15 cellular contexts compared by ENCODE assay signal in the genomic region with DNA sequence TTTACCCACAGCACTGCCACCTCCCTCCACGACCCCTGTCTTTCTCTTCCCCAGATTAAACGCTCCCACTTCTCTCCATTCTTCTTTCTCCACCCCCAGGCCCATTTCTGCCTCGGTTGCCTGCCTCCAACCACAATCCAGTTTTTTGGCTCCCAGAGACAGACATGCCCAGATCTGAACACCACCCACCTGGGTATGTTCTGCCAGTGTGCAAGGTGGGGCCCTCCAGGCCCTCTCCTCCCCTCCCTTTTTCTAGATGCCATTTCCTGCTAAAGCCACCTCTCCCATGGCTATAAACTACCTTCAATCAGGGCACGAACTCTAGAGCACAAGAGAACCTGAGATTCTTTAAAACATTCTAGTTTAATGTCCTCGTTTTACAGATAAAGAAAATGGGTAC.
DNase-seq lines count a peak whose midpoint lies in the region; ATAC-seq and TF ChIP-seq lines count a peak whose summit lies in the region.
"Had no signal": no experiment of that assay in that cellular context is flagged by ENCODE, and none has a peak within 500 bp of the region (broad histone marks: within the 10 kb centered on the region; RNA-seq: fewer than 3 reads in every experiment).

No MANE protein-coding gene starts in this region.

- no peak overlapping the region for H3K4me3 ChIP-seq in suprapubic skin
- H3K4me3 ChIP-seq: lung, ovary had no signal

- H3K27me3 ChIP-seq in suprapubic skin: no peaks in the 10 kb centered on the region
- H3K27me3 ChIP-seq: ovary had no signal

- DNase-seq in activated naive CD4-positive, alpha-beta T cell (lab: John Stamatoyannopoulos, UW): no peak
- DNase-seq in activated CD8-positive, alpha-beta T cell treated with anti-CD3 and anti-CD28 coated beads, Interleukin-2, amount 10 ng/mL, durations not matched to agents 7 days and 5 days: no peak
- DNase-seq in memory B cell (ENCODE audit: low spot score in 2 of 2) (no peak), suprapubic skin (ENCODE audit: low spot score in 2 of 2) (no peak), NCI-H1048 (lab: John Stamatoyannopoulos, UW) (no peak), Kasumi-1 (lab: John Stamatoyannopoulos, UW) (no peak), foreskin melanocyte (no peak)
- DNase-seq: DMS153, NCI-H187 treated with DMSO at 0.1 percent for 48 hours, OCI-M1, ovary, SK-N-SH, WERI-Rb-1 had no signal

- ATAC-seq in activated CD8-positive, alpha-beta T cell treated with anti-CD3 and anti-CD28 coated beads, Interleukin-2, amount 10 ng/mL, durations not matched to agents 7 days and 5 days: no peak
- ATAC-seq in memory B cell (ENCODE audit: low read depth): no peak

- H3K27me3 Mint-ChIP-seq in activated naive CD4-positive, alpha-beta T cell treated with anti-CD3 and anti-CD28 coated beads, Interleukin-2, amount 50 U/mL, for 24 hours: no peaks in the 10 kb centered on the region
- H3K27me3 Mint-ChIP-seq in activated CD8-positive, alpha-beta T cell treated with anti-CD3 and anti-CD28 coated beads, Interleukin-2, amount 10 ng/mL, durations not matched to agents 7 days and 5 days (ENCODE audit: low read depth): no peaks in the 10 kb centered on the region
- no peaks in the 10 kb centered on the region for H3K27me3 Mint-ChIP-seq in memory B cell

- H3K36me3 Mint-ChIP-seq in activated naive CD4-positive, alpha-beta T cell treated with anti-CD3 and anti-CD28 coated beads, Interleukin-2, amount 50 U/mL, for 24 hours: no peaks in the 10 kb centered on the region
- H3K36me3 Mint-ChIP-seq in activated CD8-positive, alpha-beta T cell treated with anti-CD3 and anti-CD28 coated beads, Interleukin-2, amount 10 ng/mL, durations not matched to agents 7 days and 5 days (ENCODE audit: low read depth): no peaks in the 10 kb centered on the region
- no peaks in the 10 kb centered on the region for H3K36me3 Mint-ChIP-seq in memory B cell

- POLR2A ChIA-PET in activated CD8-positive, alpha-beta T cell treated with anti-CD3 and anti-CD28 coated beads, Interleukin-2, amount 10 ng/mL, durations not matched to agents 7 days and 5 days (lab: Charles Lee): interaction anchor here (0.6 kb wide), 1 partner anchor 42 kb away, joined by 4 read pairs; no protein-coding TSS in a partner anchor

- H3K36me3 ChIP-seq in suprapubic skin: no peaks in the 10 kb centered on the region
- H3K36me3 ChIP-seq: ovary, WERI-Rb-1 had no signal

- H3K4me1 ChIP-seq in suprapubic skin: peaks cover 28% of the 10 kb centered on the region

- peak overlapping the region; percentile 56 for H3K27ac ChIP-seq in suprapubic skin
- H3K27ac ChIP-seq: ovary, WERI-Rb-1 had no signal

- H3K9me3 ChIP-seq in suprapubic skin: no peaks in the 10 kb centered on the region
- H3K9me3 ChIP-seq: ovary, SK-N-SH had no signal

- peaks cover 62% of the 10 kb centered on the region for H3K4me1 Mint-ChIP-seq in activated naive CD4-positive, alpha-beta T cell treated with anti-CD3 and anti-CD28 coated beads, Interleukin-2, amount 50 U/mL, for 24 hours
- peaks cover 62% of the 10 kb centered on the region for H3K4me1 Mint-ChIP-seq in activated CD8-positive, alpha-beta T cell treated with anti-CD3 and anti-CD28 coated beads, Interleukin-2, amount 10 ng/mL, durations not matched to agents 7 days and 5 days (ENCODE audit: low read depth)
- H3K4me1 Mint-ChIP-seq in memory B cell: peaks cover 27% of the 10 kb centered on the region

- TF ChIP-seq POLR2A in suprapubic skin (IDR thresholded peaks at IDR 0.05): no peak

- 53% methylated on average over 5 of the region's 5 CpGs for WGBS in suprapubic skin

- TF ChIP-seq CTCF in suprapubic skin (IDR thresholded peaks at IDR 0.05): no peak

- CTCF ChIA-PET in activated CD8-positive, alpha-beta T cell treated with anti-CD3 and anti-CD28 coated beads, Interleukin-2, amount 10 ng/mL, durations not matched to agents 7 days and 5 days (lab: Charles Lee): interaction anchor here (1.5 to 2.2 kb wide), 2 partner anchors 52 to 63 kb away, joined by 4 to 7 read pairs; no protein-coding TSS in a partner anchor

- no peaks in the 10 kb centered on the region for H3K9me3 Mint-ChIP-seq in activated naive CD4-positive, alpha-beta T cell treated with anti-CD3 and anti-CD28 coated beads, Interleukin-2, amount 50 U/mL, for 24 hours
- no peaks in the 10 kb centered on the region for H3K9me3 Mint-ChIP-seq in activated CD8-positive, alpha-beta T cell treated with anti-CD3 and anti-CD28 coated beads, Interleukin-2, amount 10 ng/mL, durations not matched to agents 7 days and 5 days (ENCODE audit: insufficient read depth)
- H3K9me3 Mint-ChIP-seq in memory B cell: no peaks in the 10 kb centered on the region

- H3K4me3 Mint-ChIP-seq in activated naive CD4-positive, alpha-beta T cell treated with anti-CD3 and anti-CD28 coated beads, Interleukin-2, amount 50 U/mL, for 24 hours: peak overlapping the region; percentile 57
- peak overlapping the region; percentile 35 for H3K4me3 Mint-ChIP-seq in activated CD8-positive, alpha-beta T cell treated with anti-CD3 and anti-CD28 coated beads, Interleukin-2, amount 10 ng/mL, durations not matched to agents 7 days and 5 days
- no peak overlapping the region for H3K4me3 Mint-ChIP-seq in memory B cell

- peak overlapping the region; percentile 94 for H3K27ac Mint-ChIP-seq in activated naive CD4-positive, alpha-beta T cell treated with anti-CD3 and anti-CD28 coated beads, Interleukin-2, amount 50 U/mL, for 24 hours
- H3K27ac Mint-ChIP-seq in activated CD8-positive, alpha-beta T cell treated with anti-CD3 and anti-CD28 coated beads, Interleukin-2, amount 10 ng/mL, durations not matched to agents 7 days and 5 days: peak overlapping the region; percentile 77
- H3K27ac Mint-ChIP-seq in memory B cell: peak overlapping the region; percentile 86

- TF ChIP-seq EP300 in suprapubic skin (IDR thresholded peaks at IDR 0.05): no peak
